Comparison of ENCODE assay signal across 21 cellular contexts in the genomic region with DNA sequence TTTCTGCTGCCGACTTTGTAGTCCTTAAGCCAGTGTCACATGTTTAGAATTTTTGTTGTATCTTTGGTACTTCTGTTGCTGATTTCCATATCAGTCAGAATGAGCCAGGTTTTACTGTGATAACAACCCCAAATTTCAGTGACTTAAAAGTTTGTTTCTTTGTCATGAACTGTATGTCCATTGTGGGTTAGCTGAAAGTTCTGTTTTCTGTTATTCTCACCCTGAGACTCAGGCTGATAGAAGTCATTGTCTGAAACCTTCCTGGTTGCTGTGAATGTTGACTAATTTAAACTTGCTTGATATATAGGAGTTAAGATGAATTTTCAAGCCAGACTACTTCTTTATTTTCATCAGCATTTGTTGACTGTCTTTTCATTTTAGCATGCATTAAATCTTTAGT.
"Had no signal": no experiment of that assay in that cellular context is flagged by ENCODE, and none has a peak within 500 bp of the region (broad histone marks: within the 10 kb centered on the region; RNA-seq: fewer than 3 reads in every experiment).

No MANE protein-coding gene starts in this region.

- H3K4me3 Mint-ChIP-seq: effector memory CD8-positive, alpha-beta T cell; endodermal cell; mesothelial cell of epicardium; naive B cell had no signal

- H3K27me3 Mint-ChIP-seq: effector memory CD8-positive, alpha-beta T cell; naive B cell had no signal

- H3K27ac Mint-ChIP-seq: effector memory CD8-positive, alpha-beta T cell; endodermal cell; mesothelial cell of epicardium; naive B cell had no signal

- ATAC-seq: effector memory CD8-positive, alpha-beta T cell; esophagus mucosa; gastrocnemius medialis; heart right ventricle; left cardiac atrium; left lung; left ventricle myocardium superior; lower lobe of right lung; mucosa of descending colon had no signal

- DNase-seq: effector CD8-positive, alpha-beta T cell; effector memory CD8-positive, alpha-beta T cell; endodermal cell; erythroblast; esophagus squamous epithelium; foreskin fibroblast; foreskin melanocyte; gastrocnemius medialis; glutamatergic neuron; head of caudate nucleus; heart right ventricle; hippocampal formation; left cardiac atrium; left lung; left ventricle myocardium superior; lower lobe of right lung; mesenchymal stem cell; mucosa of descending colon; naive B cell had no signal

- H3K9me3 Mint-ChIP-seq: effector memory CD8-positive, alpha-beta T cell; mesothelial cell of epicardium had no signal
